ENCODE assay signal across 5 cellular contexts in the genomic region with DNA sequence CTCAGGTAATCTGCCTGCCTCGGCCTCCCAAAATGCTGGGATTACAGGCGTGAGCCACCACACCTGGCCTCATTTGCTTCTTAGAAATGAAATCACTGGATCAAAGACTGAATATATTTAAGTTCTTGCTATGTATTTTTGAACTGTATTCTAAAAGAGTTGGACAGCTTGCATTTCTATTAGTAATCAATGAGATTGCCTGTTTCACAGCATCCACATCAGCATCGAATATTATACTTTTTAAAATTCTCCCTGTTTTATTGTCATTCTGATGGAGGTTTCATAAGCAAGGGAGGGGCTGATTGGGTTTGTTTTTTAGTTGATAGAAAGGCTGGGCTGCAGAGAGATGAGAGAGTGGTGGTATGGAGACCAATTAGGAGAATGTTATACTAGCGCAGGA.
"Had no signal": no experiment of that assay in that cellular context is flagged by ENCODE, and none has a peak within 500 bp of the region (broad histone marks: within the 10 kb centered on the region; RNA-seq: fewer than 3 reads in every experiment).

No MANE protein-coding gene starts in this region.

- ATAC-seq: GM23338 had no signal

- DNase-seq: H9, HCEC 1CT, IMR-90 had no signal

- H3K4me2 ChIP-seq: GM23338 had no signal

- H3K9me3 Mint-ChIP-seq: GM23338 had no signal

- H3K4me3 ChIP-seq: GM23338 had no signal

- FAIRE-seq: HTR-8/SVneo had no signal

- H3K4me3 Mint-ChIP-seq: GM23338, H9 had no signal

- H3K27ac Mint-ChIP-seq: GM23338, H9 had no signal
